21 cellular contexts compared by ENCODE assay signal in the genomic region with DNA sequence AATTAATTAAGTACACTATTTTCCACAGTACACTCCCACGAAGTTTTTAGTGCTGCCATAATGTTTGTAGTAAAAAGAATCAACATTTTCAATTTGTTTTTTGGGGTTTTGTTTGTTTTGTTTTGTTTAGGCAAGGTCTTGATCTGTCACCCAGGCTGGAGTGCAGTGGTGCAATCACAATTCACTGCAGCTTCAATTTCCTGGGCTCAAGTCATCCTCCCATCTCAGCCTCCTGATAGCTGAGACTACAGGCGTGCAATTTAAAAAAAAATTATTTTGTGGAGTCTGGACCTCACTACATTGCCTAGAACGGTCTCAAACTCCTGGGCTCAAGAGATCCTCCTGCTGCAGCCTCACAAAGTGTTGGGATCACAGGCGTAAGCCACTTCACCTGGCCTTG. TPM values are rescaled to one million over a fixed set of nuclear protein-coding genes. Genes with fewer than 3 reads are reported as not detected.
"Had no signal": no experiment of that assay in that cellular context is flagged by ENCODE, and none has a peak within 500 bp of the region (broad histone marks: within the 10 kb centered on the region; RNA-seq: fewer than 3 reads in every experiment).

No MANE protein-coding gene starts in this region.

- ATAC-seq: activated CD4-positive, alpha-beta T cell treated with anti-CD3 and anti-CD28 coated beads for 36 hours; body of pancreas; stimulated activated naive CD8-positive, alpha-beta T cell treated with anti-CD3 and anti-CD28 coated beads, Interleukin-15, Interleukin-2, amounts not matched to agents 100 U/mL and 50 U/mL, for 24 hours; WTC11 had no signal

- H3K9me3 Mint-ChIP-seq: activated CD4-positive, alpha-beta memory T cell treated with anti-CD3 and anti-CD28 coated beads, Interleukin-2, amount 10 ng/mL, durations not matched to agents 7 days and 5 days; activated naive CD4-positive, alpha-beta T cell treated with anti-CD3 and anti-CD28 coated beads for 36 hours; activated T-cell treated with anti-CD3 and anti-CD28 coated beads, Interleukin-2, amount 50 U/mL, for 24 hours; activated T-helper 2 cell treated with anti-CD3 and anti-CD28 coated beads, Interferon-gamma antibody, Interleukin-2, Interleukin-4, amounts not matched to agents 10 μg/mL and 5 μg/mL and 100 μg/mL, durations not matched to agents 14 hours and 24 hours and 36 hours; central memory CD8-positive, alpha-beta T cell; WTC11 had no signal

- H3K4me1 Mint-ChIP-seq: activated CD4-positive, alpha-beta memory T cell treated with anti-CD3 and anti-CD28 coated beads, Interleukin-2, amount 10 ng/mL, durations not matched to agents 7 days and 5 days; activated CD4-positive, alpha-beta T cell treated with anti-CD3 and anti-CD28 coated beads for 36 hours; central memory CD8-positive, alpha-beta T cell; WTC11 had no signal

- H3K9me3 ChIP-seq: body of pancreas, colonic mucosa, right atrium auricular region had no signal

- H3K27ac Mint-ChIP-seq: activated CD4-positive, alpha-beta memory T cell treated with anti-CD3 and anti-CD28 coated beads, Interleukin-2, amount 10 ng/mL, durations not matched to agents 7 days and 5 days; activated CD4-positive, alpha-beta T cell treated with anti-CD3 and anti-CD28 coated beads for 36 hours; activated naive CD4-positive, alpha-beta T cell treated with anti-CD3 and anti-CD28 coated beads for 36 hours; activated T-cell treated with anti-CD3 and anti-CD28 coated beads, Interleukin-2, amount 50 U/mL, for 24 hours; activated T-helper 2 cell treated with anti-CD3 and anti-CD28 coated beads, Interferon-gamma antibody, Interleukin-2, Interleukin-4, amounts not matched to agents 10 μg/mL and 5 μg/mL and 100 μg/mL, durations not matched to agents 14 hours and 24 hours and 36 hours; WTC11 had no signal

- H3K27ac ChIP-seq: colonic mucosa, right atrium auricular region had no signal

- DNase-seq: activated CD4-positive, alpha-beta memory T cell treated with anti-CD3 and anti-CD28 coated beads, Interleukin-2, amount 10 ng/mL, durations not matched to agents 7 days and 5 days; activated CD4-positive, alpha-beta T cell treated with anti-CD3 and anti-CD28 coated beads for 36 hours; activated naive CD4-positive, alpha-beta T cell treated with anti-CD3 and anti-CD28 coated beads for 36 hours; activated T-cell treated with anti-CD3 and anti-CD28 coated beads, Interleukin-2, amount 50 U/mL, for 24 hours; body of pancreas; colonic mucosa; stimulated activated naive CD8-positive, alpha-beta T cell treated with anti-CD3 and anti-CD28 coated beads, Interleukin-15, Interleukin-2, amounts not matched to agents 100 U/mL and 50 U/mL, for 24 hours had no signal

- H3K4me1 ChIP-seq: colonic mucosa had no signal

- H3K4me3 Mint-ChIP-seq: activated CD4-positive, alpha-beta memory T cell treated with anti-CD3 and anti-CD28 coated beads, Interleukin-2, amount 10 ng/mL, durations not matched to agents 7 days and 5 days; activated CD4-positive, alpha-beta T cell treated with anti-CD3 and anti-CD28 coated beads for 36 hours; activated naive CD4-positive, alpha-beta T cell treated with anti-CD3 and anti-CD28 coated beads for 36 hours; activated T-cell treated with anti-CD3 and anti-CD28 coated beads, Interleukin-2, amount 50 U/mL, for 24 hours; central memory CD8-positive, alpha-beta T cell; WTC11 had no signal

- H3K4me3 ChIP-seq: body of pancreas, colonic mucosa, hepatocyte, right atrium auricular region, skin epidermis had no signal

- H3K27me3 ChIP-seq: body of pancreas, colonic mucosa, hepatocyte, right atrium auricular region had no signal

- H3K27me3 Mint-ChIP-seq: activated CD4-positive, alpha-beta memory T cell treated with anti-CD3 and anti-CD28 coated beads, Interleukin-2, amount 10 ng/mL, durations not matched to agents 7 days and 5 days; activated CD4-positive, alpha-beta T cell treated with anti-CD3 and anti-CD28 coated beads for 36 hours; activated T-cell treated with anti-CD3 and anti-CD28 coated beads, Interleukin-2, amount 50 U/mL, for 24 hours; central memory CD8-positive, alpha-beta T cell had no signal

RNA-seq across cellular contexts. Expression of gene TEDDM1, which starts 20.3 kb away (rescaled TPM):
- total RNA-seq: activated CD4-positive, alpha-beta memory T cell treated with anti-CD3 and anti-CD28 coated beads, Interleukin-2, amount 10 ng/mL, durations not matched to agents 7 days and 5 days; activated CD4-positive, alpha-beta T cell treated with anti-CD3 and anti-CD28 coated beads for 36 hours; activated naive CD4-positive, alpha-beta T cell treated with anti-CD3 and anti-CD28 coated beads for 36 hours; activated T-helper 2 cell treated with anti-CD3 and anti-CD28 coated beads, Interferon-gamma antibody, Interleukin-2, Interleukin-4, amounts not matched to agents 10 μg/mL and 5 μg/mL and 100 μg/mL, durations not matched to agents 14 hours and 24 hours and 36 hours; body of pancreas; colonic mucosa; hepatocyte; mammary epithelial cell; myocyte; omental fat pad; posterior vena cava; right atrium auricular region; T-helper 2 cell treated with Interferon-gamma antibody and Interleukin-4, amounts not matched to agents 100 ng/mL and 5 ng/mL, for 36 hours; temporal lobe; ureter; WTC11 had no signal
- polyA plus RNA-seq: hepatocyte, mammary epithelial cell, neural cell had no signal
